12 cellular contexts compared by ENCODE assay signal in genomic region chr13:50715402-50716146, GRCh38.
A peak's percentile ranks its signal among the peaks of the same experiment; 100 is the strongest.
DNase-seq lines count a peak whose midpoint lies in the region; ATAC-seq, FAIRE-seq and TF ChIP-seq lines count a peak whose summit lies in the region.
"Had no signal": no experiment of that assay in that cellular context is flagged by ENCODE, and none has a peak within 500 bp of the region (broad histone marks: within the 10 kb centered on the region; RNA-seq: fewer than 3 reads in every experiment).

No MANE protein-coding gene starts in this region.

- DNase-seq in HL-60 (ENCODE audit: low read depth in 1 of 2, low spot score in 1 of 2) (peak; percentile 89 to 98), adrenal gland (peak; percentile 43 to 71 (median 53)), right cardiac atrium (peak; percentile 46 to 83 (median 75)), sciatic nerve (ENCODE audit: low spot score) (peak; percentile 67), DMS53 (lab: John Stamatoyannopoulos, UW) (no peak), RCC 7860 (ENCODE audit: low spot score) (no peak), LoVo (ENCODE audit: low spot score) (no peak), glomerular visceral epithelial cell (ENCODE audit: extremely low spot score) (no peak)
- DNase-seq: erythroblast, NCI-H1694, NCI-H774 had no signal

- H3K27ac ChIP-seq in HL-60 (replicated peaks) (peak overlapping the region; percentile 91), adrenal gland (peak overlapping the region in 3 of 5 donors; percentile 48 to 85 (median 57)), right cardiac atrium (ENCODE audit: low read length) (no peak overlapping the region)
- H3K27ac ChIP-seq: cardiac muscle cell had no signal

- H3K4me3 ChIP-seq in HL-60 (replicated peaks; ENCODE audit: insufficient read depth, low read length) (peak overlapping the region; percentile 60), adrenal gland (peak overlapping the region in 1 of 4 donors; percentile 37), right cardiac atrium (ENCODE audit: low read length) (no peak overlapping the region)
- H3K4me3 ChIP-seq: cardiac muscle cell had no signal

- ATAC-seq in right cardiac atrium (peak; percentile 50 to 54), sciatic nerve (peak; percentile 69)

- TF ChIP-seq POLR2A in adrenal gland (IDR thresholded peaks at IDR 0.05): peak in 1 of 2 donors; percentile 30

- H3K9me3 ChIP-seq in adrenal gland (replicated peaks in 1 of 3) (no peaks in the 10 kb centered on the region), right cardiac atrium (ENCODE audit: control insufficient read depth, low read length) (no peaks in the 10 kb centered on the region)

- WGBS in adrenal gland, 4 donors: 80 to 84% (median 83%) methylated on average over 14 of the region's 14 CpGs
- 88% methylated on average over 14 of the region's 14 CpGs for WGBS in right cardiac atrium

- H3K4me1 ChIP-seq in adrenal gland (replicated peaks in 1 of 2) (peaks cover 0 to 11% of the 10 kb centered on the region in 2 donors), right cardiac atrium (ENCODE audit: control insufficient read depth, insufficient read depth, low read length) (no peaks in the 10 kb centered on the region)

- no peak for FAIRE-seq in RCC 7860 (lab: Jason Lieb, UNC)

- TF ChIP-seq CTCF in HL-60 (IDR thresholded peaks at IDR 0.05; ENCODE audit: insufficient read depth, low read length) (no peak), adrenal gland (IDR thresholded peaks at IDR 0.05) (no peak)

- H3K27me3 ChIP-seq in HL-60 (ENCODE audit: insufficient read depth, poor library complexity, severe bottlenecking): no peaks in the 10 kb centered on the region
- H3K27me3 ChIP-seq in adrenal gland: no peaks in the 10 kb centered on the region
- no peaks in the 10 kb centered on the region for H3K27me3 ChIP-seq in right cardiac atrium (ENCODE audit: control insufficient read depth, insufficient read depth)
- H3K27me3 ChIP-seq: cardiac muscle cell had no signal

- no peaks in the 10 kb centered on the region for H3K36me3 ChIP-seq in adrenal gland (replicated peaks in 1 of 2)
- H3K36me3 ChIP-seq: cardiac muscle cell had no signal

- intact Hi-C loops in adrenal gland (cut with DNase I): no loop called here
- intact Hi-C loops in right cardiac atrium (cut with DNase I): no loop called here
- intact Hi-C loops in sciatic nerve (cut with DNase I): no loop called here

Comparison
In these comparisons a context has a peak if more than half of its experiments do, and no peak if none do; other contexts are left out.
1. DNase-seq: peak in HL-60 (2 of 2), adrenal gland (7 of 7), right cardiac atrium (3 of 3) and sciatic nerve (single experiment); none in DMS53 (single experiment), RCC 7860 (single experiment), LoVo (single experiment) and glomerular visceral epithelial cell (single experiment).